Comparison of ENCODE assay signal across 2 cellular contexts in the genomic region with DNA sequence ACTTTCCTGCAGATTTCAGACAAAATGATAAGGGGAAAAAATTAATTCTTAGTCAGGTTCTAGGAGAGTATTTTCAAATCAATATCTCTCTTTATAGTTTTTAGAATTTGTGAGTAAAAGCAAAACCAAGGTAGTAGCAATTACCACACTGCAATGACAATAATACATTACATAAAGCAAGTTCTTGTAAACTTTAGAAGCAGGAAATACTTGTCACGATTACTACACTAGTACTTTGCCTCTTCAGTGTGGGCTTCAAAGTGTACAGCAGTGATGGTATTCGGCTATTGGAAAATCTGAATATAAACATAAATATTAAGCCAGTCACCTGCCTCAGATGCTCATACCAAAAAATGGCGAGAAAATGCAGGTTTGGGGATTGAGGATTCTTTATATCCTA.
TF ChIP-seq lines count a peak whose summit lies in the region.

No MANE protein-coding gene starts in this region.

TF ChIP-seq in A549, 52 proteins besides CTCF, POLR2A, EP300 and RAD21 (continued from another document):
- TF ChIP-seq MAZ (IDR thresholded peaks at IDR 0.05; ENCODE audit: borderline replicate concordance, low read depth, low read length), result no peak
- TF ChIP-seq ZSCAN20 (CRISPR knock-in tag; IDR thresholded peaks at IDR 0.05), result no peak
- no peak for TF ChIP-seq HOXA7 (CRISPR knock-in tag; IDR thresholded peaks at IDR 0.05)
- no peak for TF ChIP-seq HEYL (CRISPR knock-in tag; IDR thresholded peaks at IDR 0.05)
- TF ChIP-seq TFCP2L1 (CRISPR knock-in tag; IDR thresholded peaks at IDR 0.05), result no peak
- no peak for TF ChIP-seq MYC (IDR thresholded peaks at IDR 0.05; ENCODE audit: borderline replicate concordance, low read length)
- no peak for TF ChIP-seq JUNB (IDR thresholded peaks at IDR 0.05)
- TF ChIP-seq ZFP36 (IDR thresholded peaks at IDR 0.05; ENCODE audit: borderline replicate concordance, partially characterized antibody), result no peak
- no peak for TF ChIP-seq PBX3 (IDR thresholded peaks at IDR 0.05)
- no peak for TF ChIP-seq FOSL2 (IDR thresholded peaks at IDR 0.05)
- TF ChIP-seq FOSL2 (CRISPR knock-in tag; IDR thresholded peaks at IDR 0.05), result no peak
- TF ChIP-seq POLR2AphosphoS2 (conservative IDR thresholded peaks at IDR 0.05; ENCODE audit: low read length), result no peak
- no peak for TF ChIP-seq BHLHE40 (IDR thresholded peaks at IDR 0.05; ENCODE audit: low read depth, low read length)

TF ChIP-seq in GM23338, 12 proteins besides CTCF, POLR2A, EP300 and RAD21 (continued from another document):
- TF ChIP-seq, protein P1, sequence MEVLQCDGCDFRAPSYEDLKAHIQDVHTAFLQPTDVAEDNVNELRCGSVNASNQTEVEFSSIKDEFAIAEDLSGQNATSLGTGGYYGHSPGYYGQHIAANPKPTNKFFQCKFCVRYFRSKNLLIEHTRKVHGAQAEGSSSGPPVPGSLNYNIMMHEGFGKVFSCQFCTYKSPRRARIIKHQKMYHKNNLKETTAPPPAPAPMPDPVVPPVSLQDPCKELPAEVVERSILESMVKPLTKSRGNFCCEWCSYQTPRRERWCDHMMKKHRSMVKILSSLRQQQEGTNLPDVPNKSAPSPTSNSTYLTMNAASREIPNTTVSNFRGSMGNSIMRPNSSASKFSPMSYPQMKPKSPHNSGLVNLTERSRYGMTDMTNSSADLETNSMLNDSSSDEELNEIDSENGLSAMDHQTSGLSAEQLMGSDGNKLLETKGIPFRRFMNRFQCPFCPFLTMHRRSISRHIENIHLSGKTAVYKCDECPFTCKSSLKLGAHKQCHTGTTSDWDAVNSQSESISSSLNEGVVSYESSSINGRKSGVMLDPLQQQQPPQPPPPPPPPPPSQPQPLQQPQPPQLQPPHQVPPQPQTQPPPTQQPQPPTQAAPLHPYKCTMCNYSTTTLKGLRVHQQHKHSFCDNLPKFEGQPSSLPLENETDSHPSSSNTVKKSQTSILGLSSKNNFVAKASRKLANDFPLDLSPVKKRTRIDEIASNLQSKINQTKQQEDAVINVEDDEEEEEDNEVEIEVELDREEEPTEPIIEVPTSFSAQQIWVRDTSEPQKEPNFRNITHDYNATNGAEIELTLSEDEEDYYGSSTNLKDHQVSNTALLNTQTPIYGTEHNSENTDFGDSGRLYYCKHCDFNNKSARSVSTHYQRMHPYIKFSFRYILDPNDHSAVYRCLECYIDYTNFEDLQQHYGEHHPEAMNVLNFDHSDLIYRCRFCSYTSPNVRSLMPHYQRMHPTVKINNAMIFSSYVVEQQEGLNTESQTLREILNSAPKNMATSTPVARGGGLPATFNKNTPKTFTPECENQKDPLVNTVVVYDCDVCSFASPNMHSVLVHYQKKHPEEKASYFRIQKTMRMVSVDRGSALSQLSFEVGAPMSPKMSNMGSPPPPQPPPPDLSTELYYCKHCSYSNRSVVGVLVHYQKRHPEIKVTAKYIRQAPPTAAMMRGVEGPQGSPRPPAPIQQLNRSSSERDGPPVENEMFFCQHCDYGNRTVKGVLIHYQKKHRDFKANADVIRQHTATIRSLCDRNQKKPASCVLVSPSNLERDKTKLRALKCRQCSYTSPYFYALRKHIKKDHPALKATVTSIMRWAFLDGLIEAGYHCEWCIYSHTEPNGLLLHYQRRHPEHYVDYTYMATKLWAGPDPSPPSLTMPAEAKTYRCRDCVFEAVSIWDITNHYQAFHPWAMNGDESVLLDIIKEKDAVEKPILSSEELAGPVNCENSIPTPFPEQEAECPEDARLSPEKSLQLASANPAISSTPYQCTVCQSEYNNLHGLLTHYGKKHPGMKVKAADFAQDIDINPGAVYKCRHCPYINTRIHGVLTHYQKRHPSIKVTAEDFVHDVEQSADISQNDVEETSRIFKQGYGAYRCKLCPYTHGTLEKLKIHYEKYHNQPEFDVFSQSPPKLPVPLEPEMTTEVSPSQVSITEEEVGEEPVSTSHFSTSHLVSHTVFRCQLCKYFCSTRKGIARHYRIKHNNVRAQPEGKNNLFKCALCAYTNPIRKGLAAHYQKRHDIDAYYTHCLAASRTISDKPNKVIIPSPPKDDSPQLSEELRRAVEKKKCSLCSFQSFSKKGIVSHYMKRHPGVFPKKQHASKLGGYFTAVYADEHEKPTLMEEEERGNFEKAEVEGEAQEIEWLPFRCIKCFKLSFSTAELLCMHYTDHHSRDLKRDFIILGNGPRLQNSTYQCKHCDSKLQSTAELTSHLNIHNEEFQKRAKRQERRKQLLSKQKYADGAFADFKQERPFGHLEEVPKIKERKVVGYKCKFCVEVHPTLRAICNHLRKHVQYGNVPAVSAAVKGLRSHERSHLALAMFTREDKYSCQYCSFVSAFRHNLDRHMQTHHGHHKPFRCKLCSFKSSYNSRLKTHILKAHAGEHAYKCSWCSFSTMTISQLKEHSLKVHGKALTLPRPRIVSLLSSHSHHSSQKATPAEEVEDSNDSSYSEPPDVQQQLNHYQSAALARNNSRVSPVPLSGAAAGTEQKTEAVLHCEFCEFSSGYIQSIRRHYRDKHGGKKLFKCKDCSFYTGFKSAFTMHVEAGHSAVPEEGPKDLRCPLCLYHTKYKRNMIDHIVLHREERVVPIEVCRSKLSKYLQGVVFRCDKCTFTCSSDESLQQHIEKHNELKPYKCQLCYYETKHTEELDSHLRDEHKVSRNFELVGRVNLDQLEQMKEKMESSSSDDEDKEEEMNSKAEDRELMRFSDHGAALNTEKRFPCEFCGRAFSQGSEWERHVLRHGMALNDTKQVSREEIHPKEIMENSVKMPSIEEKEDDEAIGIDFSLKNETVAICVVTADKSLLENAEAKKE (CRISPR knock-in tag; IDR thresholded peaks at IDR 0.05), result no peak
- TF ChIP-seq EZH2phosphoT487 (IDR thresholded peaks at IDR 0.05; ENCODE audit: unreplicated experiment), result no peak
- TF ChIP-seq, protein P2, sequence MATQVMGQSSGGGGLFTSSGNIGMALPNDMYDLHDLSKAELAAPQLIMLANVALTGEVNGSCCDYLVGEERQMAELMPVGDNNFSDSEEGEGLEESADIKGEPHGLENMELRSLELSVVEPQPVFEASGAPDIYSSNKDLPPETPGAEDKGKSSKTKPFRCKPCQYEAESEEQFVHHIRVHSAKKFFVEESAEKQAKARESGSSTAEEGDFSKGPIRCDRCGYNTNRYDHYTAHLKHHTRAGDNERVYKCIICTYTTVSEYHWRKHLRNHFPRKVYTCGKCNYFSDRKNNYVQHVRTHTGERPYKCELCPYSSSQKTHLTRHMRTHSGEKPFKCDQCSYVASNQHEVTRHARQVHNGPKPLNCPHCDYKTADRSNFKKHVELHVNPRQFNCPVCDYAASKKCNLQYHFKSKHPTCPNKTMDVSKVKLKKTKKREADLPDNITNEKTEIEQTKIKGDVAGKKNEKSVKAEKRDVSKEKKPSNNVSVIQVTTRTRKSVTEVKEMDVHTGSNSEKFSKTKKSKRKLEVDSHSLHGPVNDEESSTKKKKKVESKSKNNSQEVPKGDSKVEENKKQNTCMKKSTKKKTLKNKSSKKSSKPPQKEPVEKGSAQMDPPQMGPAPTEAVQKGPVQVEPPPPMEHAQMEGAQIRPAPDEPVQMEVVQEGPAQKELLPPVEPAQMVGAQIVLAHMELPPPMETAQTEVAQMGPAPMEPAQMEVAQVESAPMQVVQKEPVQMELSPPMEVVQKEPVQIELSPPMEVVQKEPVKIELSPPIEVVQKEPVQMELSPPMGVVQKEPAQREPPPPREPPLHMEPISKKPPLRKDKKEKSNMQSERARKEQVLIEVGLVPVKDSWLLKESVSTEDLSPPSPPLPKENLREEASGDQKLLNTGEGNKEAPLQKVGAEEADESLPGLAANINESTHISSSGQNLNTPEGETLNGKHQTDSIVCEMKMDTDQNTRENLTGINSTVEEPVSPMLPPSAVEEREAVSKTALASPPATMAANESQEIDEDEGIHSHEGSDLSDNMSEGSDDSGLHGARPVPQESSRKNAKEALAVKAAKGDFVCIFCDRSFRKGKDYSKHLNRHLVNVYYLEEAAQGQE (IDR thresholded peaks at IDR 0.05; ENCODE audit: unreplicated experiment), result no peak
- no peak for TF ChIP-seq JUNB (IDR thresholded peaks at IDR 0.05; ENCODE audit: unreplicated experiment)
- TF ChIP-seq CREB1 (CRISPR knock-in tag; IDR thresholded peaks at IDR 0.05; ENCODE audit: low read depth), result no peak
- TF ChIP-seq, protein P3, sequence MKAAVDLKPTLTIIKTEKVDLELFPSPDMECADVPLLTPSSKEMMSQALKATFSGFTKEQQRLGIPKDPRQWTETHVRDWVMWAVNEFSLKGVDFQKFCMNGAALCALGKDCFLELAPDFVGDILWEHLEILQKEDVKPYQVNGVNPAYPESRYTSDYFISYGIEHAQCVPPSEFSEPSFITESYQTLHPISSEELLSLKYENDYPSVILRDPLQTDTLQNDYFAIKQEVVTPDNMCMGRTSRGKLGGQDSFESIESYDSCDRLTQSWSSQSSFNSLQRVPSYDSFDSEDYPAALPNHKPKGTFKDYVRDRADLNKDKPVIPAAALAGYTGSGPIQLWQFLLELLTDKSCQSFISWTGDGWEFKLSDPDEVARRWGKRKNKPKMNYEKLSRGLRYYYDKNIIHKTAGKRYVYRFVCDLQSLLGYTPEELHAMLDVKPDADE (IDR thresholded peaks at IDR 0.05), result no peak
- no peak for TF ChIP-seq ZNF114 (CRISPR knock-in tag; IDR thresholded peaks at IDR 0.05)
- no peak for TF ChIP-seq NANOG (IDR thresholded peaks at IDR 0.05; ENCODE audit: borderline replicate concordance)
- no peak for TF ChIP-seq EZH2 (IDR thresholded peaks at IDR 0.05; ENCODE audit: low read depth, unreplicated experiment)
- TF ChIP-seq POLR2AphosphoS5 (IDR thresholded peaks at IDR 0.05; ENCODE audit: low read depth), result no peak
- no peak for TF ChIP-seq STAT1 (IDR thresholded peaks at IDR 0.05; ENCODE audit: unreplicated experiment)
TF ChIP-seq in GM23338: peak in this region for 0.
